Comparison of ENCODE assay signal across 3 cellular contexts in the genomic region with DNA sequence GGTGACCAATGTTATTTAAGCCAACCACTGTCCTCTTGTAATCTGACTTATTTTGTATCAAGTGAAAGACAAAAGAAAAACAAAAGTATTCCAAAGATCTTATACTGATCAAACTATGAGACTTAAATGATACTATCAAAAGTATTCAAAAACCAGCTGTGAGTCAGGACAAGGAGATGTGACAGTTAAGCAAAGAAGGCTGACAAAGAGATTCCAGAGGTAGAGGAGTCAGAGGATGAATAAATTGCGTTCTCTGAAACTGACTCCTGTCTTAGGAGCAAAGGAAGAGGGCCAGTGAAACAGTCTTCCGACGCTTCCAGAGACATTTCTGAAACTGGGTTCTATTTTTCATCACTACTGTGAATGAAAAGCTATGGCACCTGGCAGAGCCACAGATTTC.
TF ChIP-seq lines count a peak whose summit lies in the region.

No MANE protein-coding gene starts in this region.

TF ChIP-seq in SK-N-SH, 30 proteins besides CTCF, POLR2A, EP300 and RAD21:
- TF ChIP-seq YY1 (IDR thresholded peaks at IDR 0.05; ENCODE audit: low read depth) (no peak), RCOR1 (IDR thresholded peaks at IDR 0.05; ENCODE audit: low read length) (no peak)
- TF ChIP-seq, protein P1, sequence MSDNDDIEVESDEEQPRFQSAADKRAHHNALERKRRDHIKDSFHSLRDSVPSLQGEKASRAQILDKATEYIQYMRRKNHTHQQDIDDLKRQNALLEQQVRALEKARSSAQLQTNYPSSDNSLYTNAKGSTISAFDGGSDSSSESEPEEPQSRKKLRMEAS (IDR thresholded peaks at IDR 0.05; ENCODE audit: low read depth), result no peak

TF ChIP-seq in SK-N-SH treated with all-trans-retinoic acid at 6 μM for 48 hours, 23 proteins besides CTCF, POLR2A, EP300 and RAD21:
- TF ChIP-seq PPARA (CRISPR knock-in tag; IDR thresholded peaks at IDR 0.05; ENCODE audit: borderline replicate concordance) (no peak), SNAI2 (CRISPR knock-in tag; IDR thresholded peaks at IDR 0.05) (no peak), ARNTL (CRISPR knock-in tag; IDR thresholded peaks at IDR 0.05; ENCODE audit: borderline replicate concordance, low read depth) (no peak), OSR1 (CRISPR knock-in tag; IDR thresholded peaks at IDR 0.05) (no peak), GLIS3 (CRISPR knock-in tag; IDR thresholded peaks at IDR 0.05) (no peak)
TF ChIP-seq in SK-N-SH treated with all-trans-retinoic acid at 6 μM for 48 hours: peak in this region for 0.

TF ChIP-seq in K562, 482 proteins besides CTCF, POLR2A, EP300 and RAD21:
- TF ChIP-seq NFE2 (IDR thresholded peaks at IDR 0.05; ENCODE audit: low read depth), result no peak
- TF ChIP-seq, protein P2, sequence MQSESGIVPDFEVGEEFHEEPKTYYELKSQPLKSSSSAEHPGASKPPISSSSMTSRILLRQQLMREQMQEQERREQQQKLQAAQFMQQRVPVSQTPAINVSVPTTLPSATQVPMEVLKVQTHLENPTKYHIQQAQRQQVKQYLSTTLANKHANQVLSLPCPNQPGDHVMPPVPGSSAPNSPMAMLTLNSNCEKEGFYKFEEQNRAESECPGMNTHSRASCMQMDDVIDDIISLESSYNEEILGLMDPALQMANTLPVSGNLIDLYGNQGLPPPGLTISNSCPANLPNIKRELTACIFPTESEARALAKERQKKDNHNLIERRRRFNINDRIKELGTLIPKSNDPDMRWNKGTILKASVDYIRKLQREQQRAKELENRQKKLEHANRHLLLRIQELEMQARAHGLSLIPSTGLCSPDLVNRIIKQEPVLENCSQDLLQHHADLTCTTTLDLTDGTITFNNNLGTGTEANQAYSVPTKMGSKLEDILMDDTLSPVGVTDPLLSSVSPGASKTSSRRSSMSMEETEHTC (IDR thresholded peaks at IDR 0.05), result no peak
- no peak for TF ChIP-seq KLF13 (tag; IDR thresholded peaks at IDR 0.05; ENCODE audit: borderline replicate concordance, low read depth)
